In the genomic region with DNA sequence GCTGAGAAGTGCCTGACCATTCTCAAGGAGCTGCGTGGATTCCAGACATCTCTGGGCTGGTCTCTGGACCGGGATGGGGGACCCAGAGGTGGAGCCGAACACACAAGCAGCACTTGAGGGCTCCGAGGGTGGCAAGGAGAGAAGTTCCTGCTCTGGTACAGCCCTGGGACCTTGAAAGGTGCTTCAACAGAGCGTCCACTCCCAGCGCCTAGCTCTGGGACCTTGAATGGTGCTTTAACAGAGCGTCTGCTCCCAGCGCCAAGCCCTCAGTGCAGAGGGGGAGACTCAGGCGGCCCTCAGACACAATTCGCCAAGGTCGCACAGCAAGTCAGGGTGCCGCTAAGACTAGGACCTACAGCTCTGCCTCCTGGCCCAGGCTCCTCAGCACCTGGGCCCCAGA, we compare ENCODE assay signal across 14 cellular contexts. TPM values are rescaled to one million over a fixed set of nuclear protein-coding genes. Genes with fewer than 3 reads are reported as not detected.
"Had no signal": no experiment of that assay in that cellular context is flagged by ENCODE, and none has a peak within 500 bp of the region (broad histone marks: within the 10 kb centered on the region; RNA-seq: fewer than 3 reads in every experiment).

No MANE protein-coding gene starts in this region.

- H3K4me3 Mint-ChIP-seq: activated CD8-positive, alpha-beta T cell treated with anti-CD3 and anti-CD28 coated beads, Interleukin-2, amount 10 ng/mL, durations not matched to agents 7 days and 5 days; activated naive CD8-positive, alpha-beta T cell; natural killer cell; stimulated activated naive CD8-positive, alpha-beta T cell treated with anti-CD3 and anti-CD28 coated beads, Interleukin-15, Interleukin-2, amounts not matched to agents 100 ng/mL and 50 ng/mL, for 24 hours had no signal

- H3K9me3 Mint-ChIP-seq: natural killer cell; stimulated activated naive CD8-positive, alpha-beta T cell treated with anti-CD3 and anti-CD28 coated beads, Interleukin-15, Interleukin-2, amounts not matched to agents 100 ng/mL and 50 ng/mL, for 24 hours had no signal

- H3K36me3 Mint-ChIP-seq: activated naive CD8-positive, alpha-beta T cell; natural killer cell had no signal

- H3K9me3 ChIP-seq: heart left ventricle, psoas muscle had no signal

- ATAC-seq: activated CD8-positive, alpha-beta T cell treated with anti-CD3 and anti-CD28 coated beads, Interleukin-2, amount 10 ng/mL, durations not matched to agents 7 days and 5 days; heart left ventricle; left colon; natural killer cell; psoas muscle; sciatic nerve had no signal

- DNase-seq: activated CD4-positive, alpha-beta T cell treated with anti-CD3 and anti-CD28 coated beads for 4 hours; activated CD8-positive, alpha-beta T cell treated with anti-CD3 and anti-CD28 coated beads, Interleukin-2, amount 10 ng/mL, durations not matched to agents 7 days and 5 days; foreskin melanocyte; heart left ventricle; left colon; natural killer cell; psoas muscle; T1000 had no signal

- H3K4me3 ChIP-seq: psoas muscle had no signal

- H3K27ac ChIP-seq: psoas muscle had no signal

- H3K36me3 ChIP-seq: heart left ventricle had no signal

- H3K27ac Mint-ChIP-seq: activated CD8-positive, alpha-beta T cell treated with anti-CD3 and anti-CD28 coated beads, Interleukin-2, amount 10 ng/mL, durations not matched to agents 7 days and 5 days; activated naive CD8-positive, alpha-beta T cell; natural killer cell; stimulated activated naive CD8-positive, alpha-beta T cell treated with anti-CD3 and anti-CD28 coated beads, Interleukin-15, Interleukin-2, amounts not matched to agents 100 ng/mL and 50 ng/mL, for 24 hours had no signal

RNA-seq across cellular contexts. Expression of a gene that starts 10.6 kb away (rescaled TPM):
- total RNA-seq: bronchial epithelial cell, lung microvascular endothelial cell, mononuclear cell, natural killer cell, psoas muscle, sciatic nerve had no signal
